ENCODE assay signal across 17 cellular contexts in genomic region chr6:146709036-146709622, GRCh38.
"Had no signal": no experiment of that assay in that cellular context is flagged by ENCODE, and none has a peak within 500 bp of the region (broad histone marks: within the 10 kb centered on the region; RNA-seq: fewer than 3 reads in every experiment).

No MANE protein-coding gene starts in this region.

- ATAC-seq: activated T-cell treated with anti-CD3 and anti-CD28 coated beads, Interleukin-2, amount 50 U/mL, for 72 hours; foreskin keratinocyte; lower lobe of right lung; naive thymus-derived CD8-positive, alpha-beta T cell; stimulated activated naive CD8-positive, alpha-beta T cell treated with anti-CD3 and anti-CD28 coated beads, Interleukin-15, Interleukin-2, amounts not matched to agents 100 U/mL and 50 U/mL, for 24 hours had no signal

- DNase-seq: activated CD4-positive, CD25-positive, alpha-beta regulatory T cell treated with anti-CD3 and anti-CD28 coated beads, Interleukin-2, amount 50 U/mL, for 72 hours; activated CD8-positive, alpha-beta memory T cell treated with anti-CD3 and anti-CD28 coated beads for 24 hours; activated effector memory CD4-positive, alpha-beta T cell treated with anti-CD3 and anti-CD28 coated beads, Interleukin-2, amount 50 U/mL, for 16 hours; activated naive CD4-positive, alpha-beta T cell treated with anti-CD3 and anti-CD28 coated beads, Interleukin-2, amount 50 U/mL, for 16 hours; activated T-cell treated with anti-CD3 and anti-CD28 coated beads, Interleukin-2, amount 50 U/mL, for 72 hours; aorta; brain microvascular endothelial cell; central memory CD4-positive, alpha-beta T cell; dorsolateral prefrontal cortex; foreskin keratinocyte; hypothalamus; lower lobe of right lung; naive thymus-derived CD8-positive, alpha-beta T cell; stimulated activated CD4-positive, alpha-beta T cell treated with anti-CD3 and anti-CD28 coated beads, Interleukin-12 subunit alpha, Interleukin-12 subunit beta, amount 100 ng/mL, for 4 hours; stimulated activated CD4-positive, alpha-beta T cell treated with anti-CD3 and anti-CD28 coated beads, Interleukin-1b, Interleukin-23, amount 100 ng/mL, for 48 hours; stimulated activated naive CD8-positive, alpha-beta T cell treated with anti-CD3 and anti-CD28 coated beads, Interleukin-15, Interleukin-2, amounts not matched to agents 100 U/mL and 50 U/mL, for 24 hours; tibial artery had no signal
